In genomic region chr11:35347921-35348331, GRCh38 we compare ENCODE assay signal across 15 cellular contexts.
DNase-seq lines count a peak whose midpoint lies in the region; ATAC-seq and TF ChIP-seq lines count a peak whose summit lies in the region.
"Had no signal": no experiment of that assay in that cellular context is flagged by ENCODE, and none has a peak within 500 bp of the region (broad histone marks: within the 10 kb centered on the region; RNA-seq: fewer than 3 reads in every experiment).

No MANE protein-coding gene starts in this region.

- DNase-seq in BJ (ENCODE audit: low read depth) (peak; percentile 71), IMR-90 (peak; percentile 67), cerebellum (ENCODE audit: low spot score) (peak; percentile 66), mesendoderm (peak; percentile 13), NCI-H82 (lab: John Stamatoyannopoulos, UW) (no peak), GM13977 (ENCODE audit: low spot score) (no peak), sigmoid colon (no peak)
- DNase-seq: activated naive CD8-positive, alpha-beta T cell treated with anti-CD3 and anti-CD28 coated beads, Interleukin-2, amount 50 U/mL, for 24 hours; Caco-2; NCI-H1694; NCI-H524 treated with DMSO at 0.1 percent for 48 hours; transverse colon had no signal

- no peak overlapping the region for H3K18ac ChIP-seq in IMR-90 (ENCODE audit: low read depth, low read length)
- H3K18ac ChIP-seq in mesendoderm (ENCODE audit: low read length) = no peak overlapping the region

- no peak overlapping the region for H4K91ac ChIP-seq in IMR-90 (ENCODE audit: insufficient read depth, low read depth, low read length)

- H3K9me1 ChIP-seq in IMR-90 (ENCODE audit: insufficient read depth, low read length) = peaks cover 10% of the 10 kb centered on the region

- intact Hi-C loops in IMR-90 (cut with micrococcal nuclease) = loop anchor here (10.0 kb wide), 1 partner anchor 57 kb away; no protein-coding TSS in a partner anchor
- intact Hi-C loops in sigmoid colon (cut with DNase I) = no loop called here

- H4K5ac ChIP-seq in IMR-90 (ENCODE audit: low read depth, low read length) = 0 out of 2 replicates have a peak overlapping the region, but pooled peaks have one; percentile 16
- no peak overlapping the region for H4K5ac ChIP-seq in mesendoderm (ENCODE audit: low read length)

- H3K36me3 ChIP-seq in BJ (ENCODE audit: control insufficient read depth, insufficient read depth, low read length) (no peaks in the 10 kb centered on the region), IMR-90 (ENCODE audit: control insufficient read depth, insufficient read depth, low read length) (no peaks in the 10 kb centered on the region), mesendoderm (ENCODE audit: control insufficient read depth, insufficient read depth, low read length) (no peaks in the 10 kb centered on the region), sigmoid colon (no peaks in the 10 kb centered on the region)
- H3K36me3 ChIP-seq: transverse colon had no signal

- H4K8ac ChIP-seq in IMR-90 (ENCODE audit: low read depth in 2 of 2, low read length in 2 of 2) = no peak overlapping the region
- H4K8ac ChIP-seq in mesendoderm (ENCODE audit: low read depth, low read length) = no peak overlapping the region

- H2BK120ac ChIP-seq in IMR-90 (ENCODE audit: low read depth, low read length) (peak overlapping the region; percentile 26; the same call in 1 of the 2 replicates), mesendoderm (ENCODE audit: low read depth, low read length) (no peak overlapping the region)

- H2AK9ac ChIP-seq in IMR-90 (replicated peaks; ENCODE audit: low read depth, low read length, poor library complexity) = no peak overlapping the region

- H2BK5ac ChIP-seq in IMR-90 (ENCODE audit: low read depth, low read length, poor library complexity, severe bottlenecking) = peak overlapping the region; percentile 15
- H2BK5ac ChIP-seq in mesendoderm (ENCODE audit: low read length) = no peak overlapping the region

- H3K4me2 ChIP-seq in IMR-90 (ENCODE audit: low read depth, low read length) (no peak overlapping the region), mesendoderm (ENCODE audit: low read length) (no peak overlapping the region)

- ATAC-seq in IMR-90 (ENCODE audit: low read depth) = peak; percentile 42
- no peak for ATAC-seq in HG03108 (IDR thresholded peaks at IDR 0.05; ENCODE audit: unreplicated experiment)
- ATAC-seq: activated naive CD8-positive, alpha-beta T cell treated with anti-CD3 and anti-CD28 coated beads, Interleukin-2, amount 50 U/mL, for 24 hours; HCT116; Panc1 had no signal

- CTCF ChIA-PET in BJ (lab: Yijun Ruan, JAX) = interaction anchor here (0.6 to 2.3 kb wide), 3 partner anchors 11 to 15 kb away, joined by 3 to 6 read pairs (median 3); no protein-coding TSS in a partner anchor
- CTCF ChIA-PET in IMR-90 (lab: Yijun Ruan, JAX) = interaction anchor here (0.8 kb wide), 1 partner anchor 21 kb away, joined by 3 read pairs; no protein-coding TSS in a partner anchor

- H3K56ac ChIP-seq in IMR-90 (ENCODE audit: extremely low read depth, insufficient read depth, low read length) = no peak overlapping the region
- H3K56ac ChIP-seq in mesendoderm (ENCODE audit: low read length) = no peak overlapping the region

- no peak for TF ChIP-seq RAD21 in IMR-90 (IDR thresholded peaks at IDR 0.05; ENCODE audit: low read length)

- no peak for TF ChIP-seq EP300 in sigmoid colon (IDR thresholded peaks at IDR 0.05)

- H3K79me2 ChIP-seq in mesendoderm (ENCODE audit: control insufficient read depth, insufficient read depth, low read length) = no peaks in the 10 kb centered on the region

- WGBS in IMR-90 (ENCODE audit: extremely low coverage in 2 of 2, insufficient read length in 1 of 2), 2 experiments = no CpG with 5 or more reads among the region's 1 CpG
- no CpG with 5 or more reads among the region's 1 CpG for WGBS in mesendoderm (ENCODE audit: extremely low coverage, insufficient coverage, low lambda C conversion rate)
- WGBS in sigmoid colon, 2 donors = 90 to 94% methylated on average over 1 of the region's 1 CpG

- H3K27ac ChIP-seq in IMR-90 (ENCODE audit: insufficient read depth, low read length) = peak overlapping the region; percentile 17; the same call in 1 of the 2 replicates
- H3K27ac ChIP-seq in mesendoderm (ENCODE audit: low read depth, low read length) = no peak overlapping the region
- H3K27ac ChIP-seq in sigmoid colon = peak overlapping the region in 2 of 4 donors; percentile 14 to 40
- H3K27ac ChIP-seq: transverse colon had no signal

- no peak overlapping the region for H3K4me3 ChIP-seq in BJ (ENCODE audit: low read depth, low read length)
- H3K4me3 ChIP-seq in IMR-90 (ENCODE audit: insufficient read depth, low read depth, low read length) = no peak overlapping the region
- H3K4me3 ChIP-seq in mesendoderm (ENCODE audit: low read length) = no peak overlapping the region
- no peak overlapping the region for H3K4me3 ChIP-seq in sigmoid colon
- H3K4me3 ChIP-seq: transverse colon had no signal

- TF ChIP-seq CTCF in BJ (IDR thresholded peaks at IDR 0.05; ENCODE audit: insufficient read depth, low read depth, low read length) (no peak), IMR-90 (conservative IDR thresholded peaks at IDR 0.05; ENCODE audit: low read depth, low read length) (no peak), GM13977 (IDR thresholded peaks at IDR 0.05; ENCODE audit: extremely low read depth, insufficient read depth, missing control alignments) (no peak), sigmoid colon (IDR thresholded peaks at IDR 0.05) (no peak)

- H2BK20ac ChIP-seq in IMR-90 (ENCODE audit: low read depth, low read length) = no peak overlapping the region

- TF ChIP-seq POLR2A in IMR-90 (IDR thresholded peaks at IDR 0.05; ENCODE audit: low read depth, low read length) (no peak), sigmoid colon (IDR thresholded peaks at IDR 0.05) (no peak)

- no peak overlapping the region for H2AFZ ChIP-seq in IMR-90 (replicated peaks; ENCODE audit: low read length, poor library complexity)

- H3K23ac ChIP-seq in IMR-90 (ENCODE audit: low read depth, low read length) (no peak overlapping the region), mesendoderm (ENCODE audit: low read length) (no peak overlapping the region)

- no peak overlapping the region; the same call in 1 of the 2 replicates for H2AK5ac ChIP-seq in IMR-90 (ENCODE audit: low read depth, low read length)
- H2AK5ac ChIP-seq in mesendoderm (ENCODE audit: low read length) = no peak overlapping the region

- in situ Hi-C loops in IMR-90 (cut with MboI; ENCODE audit: low sequenced_read_pairs) = no loop called here
- in situ Hi-C loops in GM13977 (cut with MboI; ENCODE audit: low pct_unique_long_range_greater_than_20kb, low sequenced_read_pairs, unreplicated experiment) = no loop called here

- no TSS peak for BruUV-seq in IMR-90 (replicated peaks; lab: Mats Ljungman, UMichigan)

- POLR2A ChIA-PET in BJ (lab: Charles Lee) = interaction anchor here (0.6 to 1.6 kb wide), 2 partner anchors 8 to 16 kb away, joined by 3 to 7 read pairs; no protein-coding TSS in a partner anchor
- POLR2A ChIA-PET in IMR-90 (lab: Charles Lee; ENCODE audit: unreplicated experiment) = no interaction called here

- H2BK15ac ChIP-seq in IMR-90 (ENCODE audit: low read depth, low read length) (0 out of 3 replicates have a peak overlapping the region, but pooled peaks have one; percentile 66), mesendoderm (replicated peaks; ENCODE audit: low read depth) (no peak overlapping the region)

- H3K4me1 ChIP-seq in IMR-90 (ENCODE audit: control insufficient read depth, insufficient read depth, low read length) (peaks cover 24% of the 10 kb centered on the region), mesendoderm (ENCODE audit: control insufficient read depth, low read depth, low read length) (no peaks in the 10 kb centered on the region), sigmoid colon (peaks cover 0 to 15% (median 7%) of the 10 kb centered on the region in 4 donors)
- H3K4me1 ChIP-seq: transverse colon had no signal

- peak overlapping the region; percentile 10; the same call in 1 of the 2 replicates for H3K4ac ChIP-seq in IMR-90 (ENCODE audit: low read depth, low read length)
- H3K4ac ChIP-seq in mesendoderm (ENCODE audit: low read depth, low read length) = no peak overlapping the region

- H3K79me1 ChIP-seq in IMR-90 (ENCODE audit: low read depth in 1 of 2, low read length in 2 of 2) (no peaks in the 10 kb centered on the region), mesendoderm (ENCODE audit: low read length) (no peaks in the 10 kb centered on the region)

- no peaks in the 10 kb centered on the region for H3K27me3 ChIP-seq in BJ (ENCODE audit: control insufficient read depth, insufficient read depth, low read length)
- H3K27me3 ChIP-seq in IMR-90 (ENCODE audit: control insufficient read depth, insufficient read depth, low read length) = no peaks in the 10 kb centered on the region
- no peaks in the 10 kb centered on the region for H3K27me3 ChIP-seq in mesendoderm (ENCODE audit: insufficient read depth, low read length, poor library complexity)
- H3K27me3 ChIP-seq in sigmoid colon = no peaks in the 10 kb centered on the region
- H3K27me3 ChIP-seq: transverse colon had no signal

- H3K9me3 ChIP-seq in IMR-90 (ENCODE audit: control insufficient read depth, insufficient read depth, low read length) = no peaks in the 10 kb centered on the region
- H3K9me3 ChIP-seq in sigmoid colon = no peaks in the 10 kb centered on the region
- H3K9me3 ChIP-seq: Caco-2, transverse colon had no signal

- no peak overlapping the region for H3K14ac ChIP-seq in IMR-90 (replicated peaks; ENCODE audit: low read depth, low read length)

- dilution Hi-C loops in IMR-90 (cut with HindIII; ENCODE audit: low sequenced_read_pairs, unreplicated experiment) = no loop called here

- no peaks in the 10 kb centered on the region for H4K20me1 ChIP-seq in IMR-90 (ENCODE audit: insufficient read depth, low read length)

- H3K9ac ChIP-seq in IMR-90 (ENCODE audit: low read depth, low read length) = no peak overlapping the region
- no peak overlapping the region for H3K9ac ChIP-seq in mesendoderm (ENCODE audit: low read length)

TF ChIP-seq in IMR-90, 13 proteins besides CTCF, POLR2A, EP300 and RAD21 (continues in another document):
- TF ChIP-seq, protein P1, sequence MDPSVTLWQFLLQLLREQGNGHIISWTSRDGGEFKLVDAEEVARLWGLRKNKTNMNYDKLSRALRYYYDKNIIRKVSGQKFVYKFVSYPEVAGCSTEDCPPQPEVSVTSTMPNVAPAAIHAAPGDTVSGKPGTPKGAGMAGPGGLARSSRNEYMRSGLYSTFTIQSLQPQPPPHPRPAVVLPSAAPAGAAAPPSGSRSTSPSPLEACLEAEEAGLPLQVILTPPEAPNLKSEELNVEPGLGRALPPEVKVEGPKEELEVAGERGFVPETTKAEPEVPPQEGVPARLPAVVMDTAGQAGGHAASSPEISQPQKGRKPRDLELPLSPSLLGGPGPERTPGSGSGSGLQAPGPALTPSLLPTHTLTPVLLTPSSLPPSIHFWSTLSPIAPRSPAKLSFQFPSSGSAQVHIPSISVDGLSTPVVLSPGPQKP (IDR thresholded peaks at IDR 0.05; ENCODE audit: borderline replicate concordance, low read depth, low read length) = no peak
- TF ChIP-seq MXI1 (IDR thresholded peaks at IDR 0.05; ENCODE audit: borderline replicate concordance, low read depth, low read length) = no peak

Comparison
In these comparisons a context has a peak if more than half of its experiments do, and no peak if none do; other contexts are left out.
1. DNase-seq: peak in BJ (single experiment), IMR-90 (single experiment), cerebellum (single experiment) and mesendoderm (single experiment); none in NCI-H82 (single experiment), GM13977 (single experiment) and sigmoid colon (single experiment).